ENCODE assay signal across 8 cellular contexts in the genomic region with DNA sequence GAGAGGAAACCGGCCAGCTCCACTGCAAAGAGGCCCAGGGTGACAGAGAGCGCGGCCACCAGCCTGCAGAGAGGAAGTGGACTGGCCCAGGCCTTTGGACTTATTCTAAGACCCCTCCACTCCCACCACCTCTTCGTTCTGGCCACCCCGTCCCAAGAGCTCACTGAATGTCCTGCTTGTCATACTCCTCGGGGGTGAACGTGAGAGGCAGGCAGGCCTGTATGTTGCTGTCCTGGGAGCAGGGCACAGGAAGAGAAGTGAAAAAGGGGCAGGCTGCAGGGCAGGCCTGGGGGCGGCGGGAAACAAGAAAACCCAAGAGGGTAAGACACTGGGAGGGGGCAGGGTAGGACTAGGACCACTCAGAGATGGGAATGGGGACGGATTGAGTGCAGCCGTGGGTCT. TPM values are rescaled to one million over a fixed set of nuclear protein-coding genes. Genes with fewer than 3 reads are reported as not detected.
DNase-seq lines count a peak whose midpoint lies in the region; ATAC-seq and TF ChIP-seq lines count a peak whose summit lies in the region.

No MANE protein-coding gene starts in this region.

- no peaks in the 10 kb centered on the region; the same call in 1 of the 2 replicates for H3K9me3 ChIP-seq in AG04450 (ENCODE audit: control insufficient read depth, insufficient read depth, low read length)

- no peak for TF ChIP-seq CTCF in AG04450 (IDR thresholded peaks at IDR 0.05; ENCODE audit: low read depth, low read length)
- no peak for TF ChIP-seq CTCF in fibroblast of villous mesenchyme (IDR thresholded peaks at IDR 0.05; ENCODE audit: insufficient read depth, low read depth, low read length)
- no peak for TF ChIP-seq CTCF in progenitor cell of endocrine pancreas (IDR thresholded peaks at IDR 0.05; ENCODE audit: unreplicated experiment)

- peak overlapping the region; percentile 94 for H3K27ac Mint-ChIP-seq in progenitor cell of endocrine pancreas

- ATAC-seq in GM21576 (IDR thresholded peaks at IDR 0.05; ENCODE audit: unreplicated experiment) (peak; percentile 3), GM19324 (IDR thresholded peaks at IDR 0.05; ENCODE audit: low FRiP score, unreplicated experiment) (no peak)

- POLR2A ChIA-PET in AG04450 (lab: Yijun Ruan, JAX) = no interaction called here

- H3K4me3 Mint-ChIP-seq in progenitor cell of endocrine pancreas (ENCODE audit: low read depth) = peak overlapping the region; percentile 88

- H3K4me3 ChIP-seq in AG04450 (ENCODE audit: low read depth, low read length) (peak overlapping the region; percentile 75), fibroblast of villous mesenchyme (ENCODE audit: low read depth, low read length) (peak overlapping the region; percentile 75)

- H3K27me3 ChIP-seq in AG04450 (ENCODE audit: control insufficient read depth, insufficient read depth, low read length) = no peaks in the 10 kb centered on the region

- no peaks in the 10 kb centered on the region for H3K36me3 Mint-ChIP-seq in progenitor cell of endocrine pancreas (ENCODE audit: insufficient read depth)

- no peaks in the 10 kb centered on the region for H3K9me3 Mint-ChIP-seq in progenitor cell of endocrine pancreas (ENCODE audit: low read depth)

- H3K27ac ChIP-seq in AG04450 (ENCODE audit: low read depth, low read length) = peak overlapping the region; percentile 31

- CTCF ChIA-PET in AG04450 (lab: Charles Lee) = interaction anchor here (1.9 kb wide), 1 partner anchor 37 kb away, joined by 6 read pairs; no protein-coding TSS in a partner anchor

- peaks cover under 1% of the 10 kb centered on the region for H3K27me3 Mint-ChIP-seq in progenitor cell of endocrine pancreas

- peaks cover 34% of the 10 kb centered on the region for H3K4me1 Mint-ChIP-seq in progenitor cell of endocrine pancreas (ENCODE audit: low read depth)

- DNase-seq in AG04450 (ENCODE audit: low read depth, low spot score) = no peak
- DNase-seq in T1000 (lab: John Stamatoyannopoulos, UW) = peak; percentile 29
- DNase-seq in fibroblast of villous mesenchyme (ENCODE audit: low read depth) = no peak
- DNase-seq in progenitor cell of endocrine pancreas (ENCODE audit: low spot score, unreplicated experiment) = no peak
- DNase-seq in iPS-NIHi7 (ENCODE audit: extremely low spot score) = no peak
- DNase-seq in inferior parietal cortex (ENCODE audit: extremely low spot score) = no peak

RNA-seq across cellular contexts. Expression of a gene that starts 0.4 kb away (rescaled TPM):
- 8.7 and 9.6 TPM in 2 replicates for polyA plus RNA-seq in AG04450 (2011; rRNA removed)
- 68.2 and 152 TPM in 2 replicates for polyA minus RNA-seq in AG04450 (2011; rRNA and poly(A)+ RNA removed)
- 15.5 and 23.7 TPM in 2 replicates for total RNA-seq in fibroblast of villous mesenchyme
- total RNA-seq in progenitor cell of endocrine pancreas = 24.6 and 28.1 TPM in 2 replicates

RNA-seq across cellular contexts. Expression of a gene that starts 13.0 kb away (rescaled TPM):
- 20.8 and 24.3 TPM in 2 replicates for polyA plus RNA-seq in AG04450 (2011; rRNA removed)
- polyA minus RNA-seq in AG04450 (2011; rRNA and poly(A)+ RNA removed) = 9.4 and 13.1 TPM in 2 replicates
- total RNA-seq in fibroblast of villous mesenchyme (5.6 and 6.1 TPM in 2 replicates), progenitor cell of endocrine pancreas (46.4 and 48.1 TPM in 2 replicates)

RNA-seq across cellular contexts. Expression of a gene that starts 14.2 kb away (rescaled TPM):
- 2.3 and 2.7 TPM in 2 replicates for polyA plus RNA-seq in AG04450 (2011; rRNA removed)
- 2.6 and 3.0 TPM in 2 replicates for polyA minus RNA-seq in AG04450 (2011; rRNA and poly(A)+ RNA removed)
- total RNA-seq in fibroblast of villous mesenchyme (6.0 and 8.4 TPM in 2 replicates), progenitor cell of endocrine pancreas (5.2 and 5.3 TPM in 2 replicates)

RNA-seq across cellular contexts. Expression of a gene that starts 23.6 kb away (rescaled TPM):
- 3.1 and 5.5 TPM in 2 replicates for polyA plus RNA-seq in AG04450 (2011; rRNA removed)
- 11.4 and 19.0 TPM in 2 replicates for polyA minus RNA-seq in AG04450 (2011; rRNA and poly(A)+ RNA removed)
- total RNA-seq in fibroblast of villous mesenchyme = 5.5 and 12.5 TPM in 2 replicates
- 37.2 and 40.8 TPM in 2 replicates for total RNA-seq in progenitor cell of endocrine pancreas

RNA-seq across cellular contexts. Expression of a gene that starts 34.6 kb away (rescaled TPM):
- 5.9 and 7.7 TPM in 2 replicates for polyA plus RNA-seq in AG04450 (2011; rRNA removed)
- 8.6 and 12.1 TPM in 2 replicates for polyA minus RNA-seq in AG04450 (2011; rRNA and poly(A)+ RNA removed)
- 12.9 and 19.0 TPM in 2 replicates for total RNA-seq in fibroblast of villous mesenchyme
- 52.7 and 54.9 TPM in 2 replicates for total RNA-seq in progenitor cell of endocrine pancreas
